Comparison of ENCODE assay signal across 1 cellular context in genomic region chr9:79673614-79674013, GRCh38.
TF ChIP-seq lines count a peak whose summit lies in the region.

No MANE protein-coding gene starts in this region.

TF ChIP-seq in GM12878, 131 proteins besides CTCF, POLR2A, EP300 and RAD21 (continued from another document and continues in another):
- TF ChIP-seq, protein P1, sequence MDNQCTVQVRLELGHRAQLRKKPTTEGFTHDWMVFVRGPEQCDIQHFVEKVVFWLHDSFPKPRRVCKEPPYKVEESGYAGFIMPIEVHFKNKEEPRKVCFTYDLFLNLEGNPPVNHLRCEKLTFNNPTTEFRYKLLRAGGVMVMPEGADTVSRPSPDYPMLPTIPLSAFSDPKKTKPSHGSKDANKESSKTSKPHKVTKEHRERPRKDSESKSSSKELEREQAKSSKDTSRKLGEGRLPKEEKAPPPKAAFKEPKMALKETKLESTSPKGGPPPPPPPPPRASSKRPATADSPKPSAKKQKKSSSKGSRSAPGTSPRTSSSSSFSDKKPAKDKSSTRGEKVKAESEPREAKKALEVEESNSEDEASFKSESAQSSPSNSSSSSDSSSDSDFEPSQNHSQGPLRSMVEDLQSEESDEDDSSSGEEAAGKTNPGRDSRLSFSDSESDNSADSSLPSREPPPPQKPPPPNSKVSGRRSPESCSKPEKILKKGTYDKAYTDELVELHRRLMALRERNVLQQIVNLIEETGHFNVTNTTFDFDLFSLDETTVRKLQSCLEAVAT (IDR thresholded peaks at IDR 0.05) = peak; percentile 58; the same call in 1 of the 2 replicates
- TF ChIP-seq HCFC1 (IDR thresholded peaks at IDR 0.05; ENCODE audit: low read length) (no peak), GABPA (IDR thresholded peaks at IDR 0.05; ENCODE audit: low read depth) (no peak), IKZF2 (IDR thresholded peaks at IDR 0.05) (peak in 1 of 2 experiments; percentile 34; a peak in 1 of 4 replicates), CBX3 (IDR thresholded peaks at IDR 0.05; ENCODE audit: borderline replicate concordance, low read depth) (no peak), WRNIP1 (IDR thresholded peaks at IDR 0.05; ENCODE audit: borderline replicate concordance, low read depth, low read length) (no peak), TCF7 (IDR thresholded peaks at IDR 0.05; ENCODE audit: borderline replicate concordance) (no peak), IKZF1 (conservative IDR thresholded peaks at IDR 0.05) (no peak; the same call in 1 of the 2 replicates), ETV6 (conservative IDR thresholded peaks at IDR 0.05 in 1 of 2, IDR thresholded peaks at IDR 0.05 in 1 of 2; ENCODE audit: borderline replicate concordance in 1 of 2, low read depth in 1 of 2) (no peak), MAX (IDR thresholded peaks at IDR 0.05; ENCODE audit: low read depth, low read length) (no peak), CHD1 (IDR thresholded peaks at IDR 0.05; ENCODE audit: low read depth, low read length) (no peak), RFX5 (IDR thresholded peaks at IDR 0.05; ENCODE audit: low read depth, low read length) (no peak), BCL3 (IDR thresholded peaks at IDR 0.05; ENCODE audit: borderline replicate concordance, insufficient read depth, low read depth, low read length, poor library complexity, severe bottlenecking) (no peak), E4F1 (IDR thresholded peaks at IDR 0.05; ENCODE audit: borderline replicate concordance, partially characterized antibody) (no peak), HDAC2 (IDR thresholded peaks at IDR 0.05) (no peak), IRF4 (IDR thresholded peaks at IDR 0.05; ENCODE audit: low read depth, low read length) (no peak), HDGF (IDR thresholded peaks at IDR 0.05) (no peak), CBX5 (IDR thresholded peaks at IDR 0.05; ENCODE audit: low read depth) (no peak), CEBPB (IDR thresholded peaks at IDR 0.05; ENCODE audit: borderline replicate concordance in 1 of 2, low read depth in 2 of 2, low read length in 2 of 2) (no peak), YY1 (IDR thresholded peaks at IDR 0.05; ENCODE audit: low read depth, low read length) (no peak), DPF2 (IDR thresholded peaks at IDR 0.05) (no peak), STAT3 (IDR thresholded peaks at IDR 0.05; ENCODE audit: low read depth, low read length) (no peak), MEF2A (IDR thresholded peaks at IDR 0.05; ENCODE audit: insufficient read depth, low read depth, low read length) (peak; percentile 50; the same call in 1 of the 2 replicates), PML (IDR thresholded peaks at IDR 0.05; ENCODE audit: low read length) (no peak), NR2C1 (IDR thresholded peaks at IDR 0.05) (no peak), PKNOX1 (IDR thresholded peaks at IDR 0.05) (no peak), ATF7 (IDR thresholded peaks at IDR 0.05; ENCODE audit: low read depth) (no peak), JUNB (IDR thresholded peaks at IDR 0.05) (peak; percentile 19; the same call in 1 of the 2 replicates), TCF3 (IDR thresholded peaks at IDR 0.05; ENCODE audit: borderline replicate concordance, insufficient read depth, low read depth, low read length) (no peak)
- TF ChIP-seq, protein P2, sequence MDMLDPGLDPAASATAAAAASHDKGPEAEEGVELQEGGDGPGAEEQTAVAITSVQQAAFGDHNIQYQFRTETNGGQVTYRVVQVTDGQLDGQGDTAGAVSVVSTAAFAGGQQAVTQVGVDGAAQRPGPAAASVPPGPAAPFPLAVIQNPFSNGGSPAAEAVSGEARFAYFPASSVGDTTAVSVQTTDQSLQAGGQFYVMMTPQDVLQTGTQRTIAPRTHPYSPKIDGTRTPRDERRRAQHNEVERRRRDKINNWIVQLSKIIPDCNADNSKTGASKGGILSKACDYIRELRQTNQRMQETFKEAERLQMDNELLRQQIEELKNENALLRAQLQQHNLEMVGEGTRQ (IDR thresholded peaks at IDR 0.05; ENCODE audit: borderline replicate concordance, low read depth, low read length) = no peak
- TF ChIP-seq, protein P3, sequence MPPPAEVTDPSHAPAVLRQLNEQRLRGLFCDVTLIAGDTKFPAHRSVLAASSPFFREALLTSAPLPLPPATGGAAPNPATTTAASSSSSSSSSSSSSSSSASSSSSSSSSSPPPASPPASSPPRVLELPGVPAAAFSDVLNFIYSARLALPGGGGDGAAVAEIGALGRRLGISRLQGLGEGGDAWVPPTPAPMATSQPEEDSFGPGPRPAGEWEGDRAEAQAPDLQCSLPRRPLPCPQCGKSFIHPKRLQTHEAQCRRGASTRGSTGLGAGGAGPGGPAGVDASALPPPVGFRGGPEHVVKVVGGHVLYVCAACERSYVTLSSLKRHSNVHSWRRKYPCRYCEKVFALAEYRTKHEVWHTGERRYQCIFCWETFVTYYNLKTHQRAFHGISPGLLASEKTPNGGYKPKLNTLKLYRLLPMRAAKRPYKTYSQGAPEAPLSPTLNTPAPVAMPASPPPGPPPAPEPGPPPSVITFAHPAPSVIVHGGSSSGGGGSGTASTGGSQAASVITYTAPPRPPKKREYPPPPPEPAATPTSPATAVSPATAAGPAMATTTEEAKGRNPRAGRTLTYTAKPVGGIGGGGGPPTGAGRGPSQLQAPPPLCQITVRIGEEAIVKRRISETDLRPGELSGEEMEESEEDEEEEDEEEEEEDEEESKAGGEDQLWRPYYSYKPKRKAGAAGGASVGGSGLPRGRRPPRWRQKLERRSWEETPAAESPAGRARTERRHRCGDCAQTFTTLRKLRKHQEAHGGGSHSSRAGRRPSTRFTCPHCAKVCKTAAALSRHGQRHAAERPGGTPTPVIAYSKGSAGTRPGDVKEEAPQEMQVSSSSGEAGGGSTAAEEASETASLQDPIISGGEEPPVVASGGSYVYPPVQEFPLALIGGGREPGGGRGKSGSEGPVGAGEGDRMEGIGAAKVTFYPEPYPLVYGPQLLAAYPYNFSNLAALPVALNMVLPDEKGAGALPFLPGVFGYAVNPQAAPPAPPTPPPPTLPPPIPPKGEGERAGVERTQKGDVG (CRISPR knock-in tag; IDR thresholded peaks at IDR 0.05) = no peak
- TF ChIP-seq, protein P4, sequence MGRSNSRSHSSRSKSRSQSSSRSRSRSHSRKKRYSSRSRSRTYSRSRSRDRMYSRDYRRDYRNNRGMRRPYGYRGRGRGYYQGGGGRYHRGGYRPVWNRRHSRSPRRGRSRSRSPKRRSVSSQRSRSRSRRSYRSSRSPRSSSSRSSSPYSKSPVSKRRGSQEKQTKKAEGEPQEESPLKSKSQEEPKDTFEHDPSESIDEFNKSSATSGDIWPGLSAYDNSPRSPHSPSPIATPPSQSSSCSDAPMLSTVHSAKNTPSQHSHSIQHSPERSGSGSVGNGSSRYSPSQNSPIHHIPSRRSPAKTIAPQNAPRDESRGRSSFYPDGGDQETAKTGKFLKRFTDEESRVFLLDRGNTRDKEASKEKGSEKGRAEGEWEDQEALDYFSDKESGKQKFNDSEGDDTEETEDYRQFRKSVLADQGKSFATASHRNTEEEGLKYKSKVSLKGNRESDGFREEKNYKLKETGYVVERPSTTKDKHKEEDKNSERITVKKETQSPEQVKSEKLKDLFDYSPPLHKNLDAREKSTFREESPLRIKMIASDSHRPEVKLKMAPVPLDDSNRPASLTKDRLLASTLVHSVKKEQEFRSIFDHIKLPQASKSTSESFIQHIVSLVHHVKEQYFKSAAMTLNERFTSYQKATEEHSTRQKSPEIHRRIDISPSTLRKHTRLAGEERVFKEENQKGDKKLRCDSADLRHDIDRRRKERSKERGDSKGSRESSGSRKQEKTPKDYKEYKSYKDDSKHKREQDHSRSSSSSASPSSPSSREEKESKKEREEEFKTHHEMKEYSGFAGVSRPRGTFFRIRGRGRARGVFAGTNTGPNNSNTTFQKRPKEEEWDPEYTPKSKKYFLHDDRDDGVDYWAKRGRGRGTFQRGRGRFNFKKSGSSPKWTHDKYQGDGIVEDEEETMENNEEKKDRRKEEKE (IDR thresholded peaks at IDR 0.05) = no peak
- TF ChIP-seq, protein P5, sequence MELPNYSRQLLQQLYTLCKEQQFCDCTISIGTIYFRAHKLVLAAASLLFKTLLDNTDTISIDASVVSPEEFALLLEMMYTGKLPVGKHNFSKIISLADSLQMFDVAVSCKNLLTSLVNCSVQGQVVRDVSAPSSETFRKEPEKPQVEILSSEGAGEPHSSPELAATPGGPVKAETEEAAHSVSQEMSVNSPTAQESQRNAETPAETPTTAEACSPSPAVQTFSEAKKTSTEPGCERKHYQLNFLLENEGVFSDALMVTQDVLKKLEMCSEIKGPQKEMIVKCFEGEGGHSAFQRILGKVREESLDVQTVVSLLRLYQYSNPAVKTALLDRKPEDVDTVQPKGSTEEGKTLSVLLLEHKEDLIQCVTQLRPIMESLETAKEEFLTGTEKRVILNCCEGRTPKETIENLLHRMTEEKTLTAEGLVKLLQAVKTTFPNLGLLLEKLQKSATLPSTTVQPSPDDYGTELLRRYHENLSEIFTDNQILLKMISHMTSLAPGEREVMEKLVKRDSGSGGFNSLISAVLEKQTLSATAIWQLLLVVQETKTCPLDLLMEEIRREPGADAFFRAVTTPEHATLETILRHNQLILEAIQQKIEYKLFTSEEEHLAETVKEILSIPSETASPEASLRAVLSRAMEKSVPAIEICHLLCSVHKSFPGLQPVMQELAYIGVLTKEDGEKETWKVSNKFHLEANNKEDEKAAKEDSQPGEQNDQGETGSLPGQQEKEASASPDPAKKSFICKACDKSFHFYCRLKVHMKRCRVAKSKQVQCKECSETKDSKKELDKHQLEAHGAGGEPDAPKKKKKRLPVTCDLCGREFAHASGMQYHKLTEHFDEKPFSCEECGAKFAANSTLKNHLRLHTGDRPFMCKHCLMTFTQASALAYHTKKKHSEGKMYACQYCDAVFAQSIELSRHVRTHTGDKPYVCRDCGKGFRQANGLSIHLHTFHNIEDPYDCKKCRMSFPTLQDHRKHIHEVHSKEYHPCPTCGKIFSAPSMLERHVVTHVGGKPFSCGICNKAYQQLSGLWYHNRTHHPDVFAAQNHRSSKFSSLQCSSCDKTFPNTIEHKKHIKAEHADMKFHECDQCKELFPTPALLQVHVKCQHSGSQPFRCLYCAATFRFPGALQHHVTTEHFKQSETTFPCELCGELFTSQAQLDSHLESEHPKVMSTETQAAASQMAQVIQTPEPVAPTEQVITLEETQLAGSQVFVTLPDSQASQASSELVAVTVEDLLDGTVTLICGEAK (IDR thresholded peaks at IDR 0.05; ENCODE audit: borderline replicate concordance) = no peak
- TF ChIP-seq, protein P6, sequence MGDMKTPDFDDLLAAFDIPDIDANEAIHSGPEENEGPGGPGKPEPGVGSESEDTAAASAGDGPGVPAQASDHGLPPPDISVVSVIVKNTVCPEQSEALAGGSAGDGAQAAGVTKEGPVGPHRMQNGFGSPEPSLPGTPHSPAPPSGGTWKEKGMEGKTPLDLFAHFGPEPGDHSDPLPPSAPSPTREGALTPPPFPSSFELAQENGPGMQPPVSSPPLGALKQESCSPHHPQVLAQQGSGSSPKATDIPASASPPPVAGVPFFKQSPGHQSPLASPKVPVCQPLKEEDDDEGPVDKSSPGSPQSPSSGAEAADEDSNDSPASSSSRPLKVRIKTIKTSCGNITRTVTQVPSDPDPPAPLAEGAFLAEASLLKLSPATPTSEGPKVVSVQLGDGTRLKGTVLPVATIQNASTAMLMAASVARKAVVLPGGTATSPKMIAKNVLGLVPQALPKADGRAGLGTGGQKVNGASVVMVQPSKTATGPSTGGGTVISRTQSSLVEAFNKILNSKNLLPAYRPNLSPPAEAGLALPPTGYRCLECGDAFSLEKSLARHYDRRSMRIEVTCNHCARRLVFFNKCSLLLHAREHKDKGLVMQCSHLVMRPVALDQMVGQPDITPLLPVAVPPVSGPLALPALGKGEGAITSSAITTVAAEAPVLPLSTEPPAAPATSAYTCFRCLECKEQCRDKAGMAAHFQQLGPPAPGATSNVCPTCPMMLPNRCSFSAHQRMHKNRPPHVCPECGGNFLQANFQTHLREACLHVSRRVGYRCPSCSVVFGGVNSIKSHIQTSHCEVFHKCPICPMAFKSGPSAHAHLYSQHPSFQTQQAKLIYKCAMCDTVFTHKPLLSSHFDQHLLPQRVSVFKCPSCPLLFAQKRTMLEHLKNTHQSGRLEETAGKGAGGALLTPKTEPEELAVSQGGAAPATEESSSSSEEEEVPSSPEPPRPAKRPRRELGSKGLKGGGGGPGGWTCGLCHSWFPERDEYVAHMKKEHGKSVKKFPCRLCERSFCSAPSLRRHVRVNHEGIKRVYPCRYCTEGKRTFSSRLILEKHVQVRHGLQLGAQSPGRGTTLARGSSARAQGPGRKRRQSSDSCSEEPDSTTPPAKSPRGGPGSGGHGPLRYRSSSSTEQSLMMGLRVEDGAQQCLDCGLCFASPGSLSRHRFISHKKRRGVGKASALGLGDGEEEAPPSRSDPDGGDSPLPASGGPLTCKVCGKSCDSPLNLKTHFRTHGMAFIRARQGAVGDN (IDR thresholded peaks at IDR 0.05) = no peak
